In genomic region chr9:112332977-112333638, GRCh38 we compare ENCODE assay signal across 8 cellular contexts.
A peak's percentile ranks its signal among the peaks of the same experiment; 100 is the strongest.
DNase-seq lines count a peak whose midpoint lies in the region; ATAC-seq lines count a peak whose summit lies in the region.

Gene PTBP3 (minus strand): TSS chr9:112333619. CDS start chr9:112297865, 35,754 bp downstream.

- DNase-seq in NCI-H1436 (lab: John Stamatoyannopoulos, UW) (peak; percentile 42), NCI-H1436 treated with DMSO at 0.1 percent for 48 hours (lab: John Stamatoyannopoulos, UW) (no peak), NCI-H2081 treated with DMSO at 0.1 percent for 48 hours (lab: John Stamatoyannopoulos, UW) (peak; percentile 51), cerebellar nuclear complex (lab: John Stamatoyannopoulos, UW) (peak; percentile 11 to 26), kidney glomerular epithelial cell (lab: John Stamatoyannopoulos, UW) (peak; percentile 92)
- peak; percentile 82 for DNase-seq in activated CD4-positive, CD25-positive, alpha-beta regulatory T cell treated with anti-CD3 and anti-CD28 coated beads, Interleukin-2, amount 50 U/mL, for 72 hours
- DNase-seq in stimulated activated CD4-positive, alpha-beta T cell treated with anti-CD3 and anti-CD28 coated beads, Interleukin-1b, Interleukin-23, amount 100 ng/mL, for 24 hours (ENCODE audit: low read depth in 4 of 4, low spot score in 1 of 4), result peak; percentile 37 to 72 (median 54)

- ATAC-seq in HG02870 (IDR thresholded peaks at IDR 0.05; ENCODE audit: unreplicated experiment), result peak; percentile 52
